8 cellular contexts compared by ENCODE assay signal in the genomic region with DNA sequence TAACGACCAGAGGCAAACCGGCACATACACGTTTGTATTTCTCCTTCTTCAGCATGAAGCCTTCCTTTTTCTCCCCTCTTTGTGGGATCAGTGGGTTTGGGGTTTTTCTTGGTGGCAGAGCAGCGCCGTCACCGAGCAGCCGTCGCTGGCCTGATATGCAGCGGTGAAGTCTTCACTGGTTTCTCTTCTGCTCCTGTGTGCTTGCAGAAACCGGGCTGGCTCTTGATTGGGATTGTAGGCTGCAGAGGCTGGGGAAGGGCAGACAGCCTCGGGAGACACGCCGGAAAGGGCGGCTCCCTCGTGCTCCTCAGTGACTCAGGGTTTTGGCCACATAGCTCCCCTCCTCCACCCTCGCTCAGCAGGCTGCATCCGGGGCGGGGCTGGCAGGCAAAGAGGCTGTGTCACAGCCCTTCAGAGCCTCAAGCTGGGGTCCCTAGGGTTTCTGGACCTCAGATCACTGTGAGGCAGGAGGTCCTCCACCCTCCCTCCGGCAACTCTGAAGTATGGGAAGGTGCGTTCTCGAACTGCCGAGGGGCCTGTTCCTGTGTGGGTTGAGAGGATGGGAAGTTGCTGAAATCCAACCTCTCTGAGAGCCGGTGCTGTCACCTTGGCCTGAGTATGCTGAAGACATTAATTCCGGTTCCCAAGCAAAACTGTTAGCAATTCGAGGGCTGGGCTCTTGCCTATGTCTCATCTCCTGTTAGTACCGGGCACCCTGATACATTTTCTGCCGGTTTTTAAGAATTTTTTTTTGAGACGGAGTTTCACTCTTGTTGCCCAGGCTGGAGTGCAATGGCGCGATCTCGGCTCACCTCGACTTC. TPM values are rescaled to one million over a fixed set of nuclear protein-coding genes. Genes with fewer than 3 reads are reported as not detected.
DNase-seq lines count a peak whose midpoint lies in the region; ATAC-seq and TF ChIP-seq lines count a peak whose summit lies in the region.

No MANE protein-coding gene starts in this region.

- 80 to 82% methylated on average over 22 to 32 of the region's 32 CpGs for WGBS in endodermal cell (ENCODE audit: insufficient coverage in 1 of 2, insufficient read length in 1 of 2), 2 experiments

- H3K4me1 Mint-ChIP-seq in activated CD8-positive, alpha-beta T cell treated with anti-CD3 and anti-CD28 coated beads, Interleukin-2, amount 10 ng/mL, durations not matched to agents 7 days and 5 days (ENCODE audit: low read depth), result peaks cover 59% of the 10 kb centered on the region
- H3K4me1 Mint-ChIP-seq in endodermal cell, result peaks cover 12% of the 10 kb centered on the region

- ATAC-seq in GM19023 (IDR thresholded peaks at IDR 0.05; ENCODE audit: unreplicated experiment) (peak; percentile 82), HG03139 (IDR thresholded peaks at IDR 0.05; ENCODE audit: unreplicated experiment) (peak; percentile 77)
- peak; percentile 86 for ATAC-seq in activated CD8-positive, alpha-beta T cell treated with anti-CD3 and anti-CD28 coated beads, Interleukin-2, amount 10 ng/mL, durations not matched to agents 7 days and 5 days

- peaks cover 1% of the 10 kb centered on the region for H3K27me3 Mint-ChIP-seq in activated CD8-positive, alpha-beta T cell treated with anti-CD3 and anti-CD28 coated beads, Interleukin-2, amount 10 ng/mL, durations not matched to agents 7 days and 5 days (ENCODE audit: low read depth)
- no peaks in the 10 kb centered on the region for H3K27me3 Mint-ChIP-seq in endodermal cell (ENCODE audit: insufficient read depth)

- H3K4me3 Mint-ChIP-seq in activated CD8-positive, alpha-beta T cell treated with anti-CD3 and anti-CD28 coated beads, Interleukin-2, amount 10 ng/mL, durations not matched to agents 7 days and 5 days, result peak overlapping the region; percentile 86
- no peak overlapping the region for H3K4me3 Mint-ChIP-seq in endodermal cell

- H3K4me3 ChIP-seq in AG10803 (ENCODE audit: low read length) (peak overlapping the region; percentile 79), endodermal cell (ENCODE audit: low read length) (peak overlapping the region; percentile 4)

- no peak overlapping the region for H3K9ac ChIP-seq in endodermal cell (ENCODE audit: extremely low read depth, low read length, poor library complexity, severe bottlenecking)

- TF ChIP-seq CTCF in AG10803 (conservative IDR thresholded peaks at IDR 0.05; ENCODE audit: low read length) (no peak), endodermal cell (conservative IDR thresholded peaks at IDR 0.05) (no peak)

- no peaks in the 10 kb centered on the region for H3K27me3 ChIP-seq in endodermal cell (ENCODE audit: control insufficient read depth, insufficient read depth, low read length, poor library complexity, severe bottlenecking)

- POLR2A ChIA-PET in activated CD8-positive, alpha-beta T cell treated with anti-CD3 and anti-CD28 coated beads, Interleukin-2, amount 10 ng/mL, durations not matched to agents 7 days and 5 days (lab: Charles Lee), result interaction anchor here (1.0 to 2.4 kb wide), 8 partner anchors 22 to 168 kb away, joined by 3 to 13 read pairs (median 4); partner anchors contain the start of genes NQO2 and RIPK1

- peaks cover 8% of the 10 kb centered on the region for H3K36me3 ChIP-seq in endodermal cell (ENCODE audit: control insufficient read depth, insufficient read depth, low read length)

- peaks cover 29% of the 10 kb centered on the region for H3K36me3 Mint-ChIP-seq in activated CD8-positive, alpha-beta T cell treated with anti-CD3 and anti-CD28 coated beads, Interleukin-2, amount 10 ng/mL, durations not matched to agents 7 days and 5 days (ENCODE audit: low read depth)
- H3K36me3 Mint-ChIP-seq in endodermal cell (ENCODE audit: low read depth), result peaks cover 26% of the 10 kb centered on the region

- peak; percentile 93 for DNase-seq in AG10803 (ENCODE audit: low read depth)
- DNase-seq in NCI-H748 treated with DMSO at 0.1 percent for 48 hours (lab: John Stamatoyannopoulos, UW), result peak; percentile 62
- DNase-seq in activated CD8-positive, alpha-beta T cell treated with anti-CD3 and anti-CD28 coated beads, Interleukin-2, amount 10 ng/mL, durations not matched to agents 7 days and 5 days, result peak; percentile 92
- DNase-seq in endodermal cell, result peak; percentile 88
- DNase-seq in mucosa of gallbladder (ENCODE audit: low spot score), result peak; percentile 87
- peak; percentile 75 to 80 for DNase-seq in stimulated activated CD8-positive, alpha-beta memory T cell treated with anti-CD3 and anti-CD28 coated beads, Interleukin-4, amount 100 ng/mL, for 4 hours (ENCODE audit: low read depth in 2 of 2, low spot score in 1 of 2)

- no peaks in the 10 kb centered on the region for H3K9me3 Mint-ChIP-seq in activated CD8-positive, alpha-beta T cell treated with anti-CD3 and anti-CD28 coated beads, Interleukin-2, amount 10 ng/mL, durations not matched to agents 7 days and 5 days (ENCODE audit: insufficient read depth)
- H3K9me3 Mint-ChIP-seq in endodermal cell, result peaks cover 17% of the 10 kb centered on the region

- H3K4me1 ChIP-seq in endodermal cell (ENCODE audit: control insufficient read depth, insufficient read depth, low read length), result no peaks in the 10 kb centered on the region

- CTCF ChIA-PET in activated CD8-positive, alpha-beta T cell treated with anti-CD3 and anti-CD28 coated beads, Interleukin-2, amount 10 ng/mL, durations not matched to agents 7 days and 5 days (lab: Charles Lee), result interaction anchor here (0.6 to 1.7 kb wide), 10 partner anchors 15 to 232 kb away, joined by 3 to 10 read pairs (median 4); partner anchors contain the start of gene NQO2

- peak overlapping the region; percentile 93 for H3K27ac Mint-ChIP-seq in activated CD8-positive, alpha-beta T cell treated with anti-CD3 and anti-CD28 coated beads, Interleukin-2, amount 10 ng/mL, durations not matched to agents 7 days and 5 days
- H3K27ac Mint-ChIP-seq in endodermal cell, result peak overlapping the region; percentile 68

- peaks cover 11% of the 10 kb centered on the region for H3K9me3 ChIP-seq in endodermal cell (ENCODE audit: control insufficient read depth, low read length)

- no peak overlapping the region for H3K27ac ChIP-seq in endodermal cell (ENCODE audit: low read depth, low read length)

RNA-seq across cellular contexts. Expression of gene NQO2, which starts 24.2 kb away (rescaled TPM):
- 10 to 100 TPM; 21.2 to 21.4 TPM for total RNA-seq in activated CD8-positive, alpha-beta T cell treated with anti-CD3 and anti-CD28 coated beads, Interleukin-2, amount 10 ng/mL, durations not matched to agents 7 days and 5 days
- 100 to 1,000 TPM in 1 of 2 donors, 10 to 100 TPM in 1; 50.8 to 199 TPM for total RNA-seq in endodermal cell
- 46.8 TPM for polyA plus RNA-seq in endodermal cell (2013, experiment 1 of 2)
- 40.7 TPM for polyA plus RNA-seq in endodermal cell (2013, experiment 2 of 2)
- total RNA-seq in mucosa of gallbladder, result 35.0 TPM

RNA-seq across cellular contexts. Expression of gene RIPK1, which starts 44.4 kb away (rescaled TPM):
- 10 to 100 TPM; 28.0 to 28.1 TPM for total RNA-seq in activated CD8-positive, alpha-beta T cell treated with anti-CD3 and anti-CD28 coated beads, Interleukin-2, amount 10 ng/mL, durations not matched to agents 7 days and 5 days
- total RNA-seq in endodermal cell (10 to 100 TPM; 10.2 to 18.7 TPM), mucosa of gallbladder (26.3 TPM)
- polyA plus RNA-seq in endodermal cell (2013, experiment 1 of 2), result 10.6 TPM
- 10.9 TPM for polyA plus RNA-seq in endodermal cell (2013, experiment 2 of 2)

RNA-seq across cellular contexts. Expression of gene SERPINB6, which starts 52.5 kb away (rescaled TPM):
- 10 to 100 TPM; 51.0 to 52.8 TPM for total RNA-seq in activated CD8-positive, alpha-beta T cell treated with anti-CD3 and anti-CD28 coated beads, Interleukin-2, amount 10 ng/mL, durations not matched to agents 7 days and 5 days
- total RNA-seq in endodermal cell, result 100 to 1,000 TPM; 128 to 150 TPM
- 39.0 TPM for polyA plus RNA-seq in endodermal cell (2013, experiment 1 of 2)
- polyA plus RNA-seq in endodermal cell (2013, experiment 2 of 2), result 39.4 TPM
- 141 TPM for total RNA-seq in mucosa of gallbladder
